ENCODE assay signal across 21 cellular contexts in genomic region chr16:19748389-19749110, GRCh38. TPM values are rescaled to one million over a fixed set of nuclear protein-coding genes. Genes with fewer than 3 reads are reported as not detected.
DNase-seq lines count a peak whose midpoint lies in the region; ATAC-seq, FAIRE-seq and TF ChIP-seq lines count a peak whose summit lies in the region.
"Had no signal": no experiment of that assay in that cellular context is flagged by ENCODE, and none has a peak within 500 bp of the region (broad histone marks: within the 10 kb centered on the region; RNA-seq: fewer than 3 reads in every experiment).

No MANE protein-coding gene starts in this region.

- H3K4me1 ChIP-seq in psoas muscle: peaks cover 13% of the 10 kb centered on the region
- H3K4me1 ChIP-seq: BLaER1 had no signal

- no peak for ATAC-seq in psoas muscle
- ATAC-seq: activated CD8-positive, alpha-beta T cell treated with anti-CD3 and anti-CD28 coated beads for 36 hours; Panc1 had no signal

- no peaks in the 10 kb centered on the region for H3K9me3 ChIP-seq in psoas muscle
- H3K9me3 ChIP-seq: BLaER1, SJCRH30 had no signal

- no peak overlapping the region for H3K27ac ChIP-seq in psoas muscle
- H3K27ac ChIP-seq: BLaER1, SJCRH30 had no signal

- FAIRE-seq in endometrium (lab: Jason Lieb, UNC): peak; percentile 74
- FAIRE-seq: urothelium cell line had no signal

- H3K27me3 ChIP-seq in psoas muscle (ENCODE audit: insufficient read depth in 3 of 3, low read length in 2 of 3): no peaks in the 10 kb centered on the region
- H3K27me3 ChIP-seq: BLaER1, SJCRH30 had no signal

- 51 to 57% (median 53%) methylated on average over 2 of the region's 2 CpGs for WGBS in psoas muscle, 3 donors

- DNase-seq in NCI-H2171 treated with DMSO at 0.1 percent for 48 hours (lab: John Stamatoyannopoulos, UW) (peak; percentile 4), NCI-H2171 (lab: John Stamatoyannopoulos, UW) (no peak), SK-N-DZ (ENCODE audit: low spot score) (peak; percentile 54), retinal pigment epithelial cell (ENCODE audit: low read depth) (peak; percentile 63), mucosa of gallbladder (ENCODE audit: low spot score) (no peak), NCI-H128 (lab: John Stamatoyannopoulos, UW; ENCODE audit: unreplicated experiment) (no peak), psoas muscle (no peak)
- DNase-seq: activated B cell treated with CpG ODN at 0.5 μM for 24 hours; activated CD8-positive, alpha-beta T cell treated with anti-CD3 and anti-CD28 coated beads for 36 hours; activated naive CD4-positive, alpha-beta T cell treated with Interleukin-2 at 50 U/mL for 16 hours; activated T-cell treated with anti-CD3 and anti-CD28 coated beads, Interleukin-2, amount 50 U/mL, for 24 hours; anterior cingulate cortex; DMS53; MV-4-11; NCI-H2029; NCI-H526 treated with DMSO at 0.1 percent for 48 hours had no signal

- no peak for TF ChIP-seq CTCF in retinal pigment epithelial cell (conservative IDR thresholded peaks at IDR 0.05; ENCODE audit: low read depth, low read length)
- TF ChIP-seq CTCF in psoas muscle (IDR thresholded peaks at IDR 0.05): no peak

- H3K4me3 ChIP-seq in retinal pigment epithelial cell (ENCODE audit: low read length): no peak overlapping the region
- no peak overlapping the region for H3K4me3 ChIP-seq in psoas muscle
- H3K4me3 ChIP-seq: BLaER1, SJCRH30 had no signal

- intact Hi-C loops in psoas muscle (cut with DNase I): no loop called here

- no peaks in the 10 kb centered on the region for H3K36me3 ChIP-seq in psoas muscle (ENCODE audit: insufficient read depth in 1 of 2, low read depth in 1 of 2)
- H3K36me3 ChIP-seq: BLaER1, SJCRH30 had no signal

RNA-seq across cellular contexts. Expression of gene IQCK, which starts 30.5 kb away (rescaled TPM):
- 5.8 and 7.0 TPM in 2 replicates for polyA plus RNA-seq in SK-N-DZ (2014; cell fraction: cytosol; rRNA removed)
- polyA plus RNA-seq in SK-N-DZ (2014; cell fraction: nucleus; rRNA removed): 7.5 and 13.1 TPM in 2 replicates
- total RNA-seq in mucosa of gallbladder: 23.7 TPM
- 1 to 10 TPM; 4.3 to 9.9 (median 7.3) TPM for total RNA-seq in psoas muscle
- 1 to 10 TPM; 4.9 to 8.8 (median 6.3) TPM for polyA plus RNA-seq in psoas muscle

RNA-seq across cellular contexts. Expression of gene KNOP1, which starts 30.5 kb away (rescaled TPM):
- polyA plus RNA-seq in SK-N-DZ (2014; cell fraction: cytosol; rRNA removed): 29.6 and 40.8 TPM in 2 replicates
- polyA plus RNA-seq in SK-N-DZ (2014; cell fraction: nucleus; rRNA removed): 27.0 and 29.2 TPM in 2 replicates
- 15.1 TPM for total RNA-seq in mucosa of gallbladder
- total RNA-seq in psoas muscle: 1 to 10 TPM; 5.9 to 9.7 (median 8.4) TPM
- 10 to 100 TPM in 2 of 3 donors, 1 to 10 TPM in 1; 9.5 to 14.7 (median 11.6) TPM for polyA plus RNA-seq in psoas muscle

Comparison
In these comparisons a context has a peak if more than half of its experiments do, and no peak if none do; other contexts are left out.
1. DNase-seq: peak in NCI-H2171 treated with DMSO at 0.1 percent for 48 hours (single experiment), SK-N-DZ (single experiment) and retinal pigment epithelial cell (single experiment); none in NCI-H2171 (single experiment), mucosa of gallbladder (single experiment), NCI-H128 (single experiment) and psoas muscle (0 of 2).